ENCODE assay signal across 13 cellular contexts in genomic region chr1:19424651-19425570, GRCh38.
DNase-seq lines count a peak whose midpoint lies in the region; ATAC-seq and TF ChIP-seq lines count a peak whose summit lies in the region.
"Had no signal": no experiment of that assay in that cellular context is flagged by ENCODE, and none has a peak within 500 bp of the region (broad histone marks: within the 10 kb centered on the region; RNA-seq: fewer than 3 reads in every experiment).

No MANE protein-coding gene starts in this region.

- H3K27ac Mint-ChIP-seq in activated CD4-positive, alpha-beta memory T cell treated with anti-CD3 and anti-CD28 coated beads, Interleukin-2, amount 10 ng/mL, durations not matched to agents 7 days and 5 days, result peak overlapping the region; percentile 35

- H3K4me1 ChIP-seq in stomach (peaks cover 69 to 100% (median 85%) of the 10 kb centered on the region in 4 donors), HAP-1 (peaks cover 9% of the 10 kb centered on the region)

- WGBS in stomach, 5 donors, result 64 to 71% (median 68%) methylated on average over 7 of the region's 7 CpGs

- no peaks in the 10 kb centered on the region for H3K27me3 ChIP-seq in MG63
- no peaks in the 10 kb centered on the region for H3K27me3 ChIP-seq in layer of hippocampus (ENCODE audit: control insufficient read depth, insufficient read depth, low read length)
- H3K27me3 ChIP-seq in stomach, result no peaks in the 10 kb centered on the region
- no peaks in the 10 kb centered on the region for H3K27me3 ChIP-seq in HAP-1 (ENCODE audit: low read depth)
- H3K27me3 ChIP-seq: cardiac muscle cell had no signal

- no peaks in the 10 kb centered on the region for H3K9me3 Mint-ChIP-seq in activated CD4-positive, alpha-beta memory T cell treated with anti-CD3 and anti-CD28 coated beads, Interleukin-2, amount 10 ng/mL, durations not matched to agents 7 days and 5 days

- peaks cover 5% of the 10 kb centered on the region for H3K36me3 ChIP-seq in MG63
- H3K36me3 ChIP-seq in stomach, result peaks cover under 1 to 4% (median 2%) of the 10 kb centered on the region in 4 donors
- H3K36me3 ChIP-seq in HAP-1 (replicated peaks), result no peaks in the 10 kb centered on the region; the same call in 1 of the 2 replicates
- H3K36me3 ChIP-seq: cardiac muscle cell had no signal

- TF ChIP-seq CTCF in stomach (IDR thresholded peaks at IDR 0.05), result no peak

- no peak for TF ChIP-seq EP300 in stomach (IDR thresholded peaks at IDR 0.05)

- DNase-seq in MG63 (peak; percentile 70), stomach (no peak), HAP-1 (ENCODE audit: low spot score in 2 of 2) (no peak), COLO829 (ENCODE audit: low spot score) (no peak)
- no peak for DNase-seq in activated CD4-positive, alpha-beta memory T cell treated with anti-CD3 and anti-CD28 coated beads, Interleukin-2, amount 10 ng/mL, durations not matched to agents 7 days and 5 days
- DNase-seq in stimulated activated naive CD8-positive, alpha-beta T cell treated with anti-CD3 and anti-CD28 coated beads, Interleukin-15, Interleukin-2, amounts not matched to agents 100 U/mL and 50 U/mL, for 24 hours, result no peak
- DNase-seq: Kasumi-1, kidney, T1000 had no signal

- H3K36me3 Mint-ChIP-seq in activated CD4-positive, alpha-beta memory T cell treated with anti-CD3 and anti-CD28 coated beads, Interleukin-2, amount 10 ng/mL, durations not matched to agents 7 days and 5 days (ENCODE audit: low read depth), result peaks cover 30% of the 10 kb centered on the region

- TF ChIP-seq POLR2A in stomach (IDR thresholded peaks at IDR 0.05), result no peak

- H3K9me3 ChIP-seq in MG63 (no peaks in the 10 kb centered on the region), stomach (no peaks in the 10 kb centered on the region), HAP-1 (no peaks in the 10 kb centered on the region)

- POLR2A ChIA-PET in activated CD4-positive, alpha-beta memory T cell treated with anti-CD3 and anti-CD28 coated beads, Interleukin-2, amount 10 ng/mL, durations not matched to agents 7 days and 5 days (lab: Charles Lee), result no interaction called here

- H3K4me3 Mint-ChIP-seq in activated CD4-positive, alpha-beta memory T cell treated with anti-CD3 and anti-CD28 coated beads, Interleukin-2, amount 10 ng/mL, durations not matched to agents 7 days and 5 days, result no peak overlapping the region

- in situ Hi-C loops in HAP-1 (cut with MboI; ENCODE audit: low sequenced_read_pairs), result no loop called here

- ATAC-seq in HG02642 (IDR thresholded peaks at IDR 0.05; ENCODE audit: poor library complexity, unreplicated experiment), result no peak
- ATAC-seq in stimulated activated naive CD8-positive, alpha-beta T cell treated with anti-CD3 and anti-CD28 coated beads, Interleukin-15, Interleukin-2, amounts not matched to agents 100 U/mL and 50 U/mL, for 24 hours, result no peak
- ATAC-seq: HCT116 had no signal

- intact Hi-C loops in stomach (cut with DNase I; ENCODE audit: low total_unique reads), result no loop called here

- peaks cover 39% of the 10 kb centered on the region for H3K4me1 Mint-ChIP-seq in activated CD4-positive, alpha-beta memory T cell treated with anti-CD3 and anti-CD28 coated beads, Interleukin-2, amount 10 ng/mL, durations not matched to agents 7 days and 5 days

- H3K27ac ChIP-seq in layer of hippocampus (ENCODE audit: low read depth, low read length) (peak overlapping the region; percentile 8), stomach (peak overlapping the region; percentile 23 to 90 (median 84))
- H3K27ac ChIP-seq: cardiac muscle cell had no signal

- H3K27me3 Mint-ChIP-seq in activated CD4-positive, alpha-beta memory T cell treated with anti-CD3 and anti-CD28 coated beads, Interleukin-2, amount 10 ng/mL, durations not matched to agents 7 days and 5 days, result no peaks in the 10 kb centered on the region

- H3K4me3 ChIP-seq in MG63 (no peak overlapping the region), stomach (no peak overlapping the region), HAP-1 (no peak overlapping the region)
- H3K4me3 ChIP-seq: cardiac muscle cell had no signal

- CTCF ChIA-PET in activated CD4-positive, alpha-beta memory T cell treated with anti-CD3 and anti-CD28 coated beads, Interleukin-2, amount 10 ng/mL, durations not matched to agents 7 days and 5 days (lab: Charles Lee), result no interaction called here
